Comparison of ENCODE assay signal across 19 cellular contexts in the genomic region with DNA sequence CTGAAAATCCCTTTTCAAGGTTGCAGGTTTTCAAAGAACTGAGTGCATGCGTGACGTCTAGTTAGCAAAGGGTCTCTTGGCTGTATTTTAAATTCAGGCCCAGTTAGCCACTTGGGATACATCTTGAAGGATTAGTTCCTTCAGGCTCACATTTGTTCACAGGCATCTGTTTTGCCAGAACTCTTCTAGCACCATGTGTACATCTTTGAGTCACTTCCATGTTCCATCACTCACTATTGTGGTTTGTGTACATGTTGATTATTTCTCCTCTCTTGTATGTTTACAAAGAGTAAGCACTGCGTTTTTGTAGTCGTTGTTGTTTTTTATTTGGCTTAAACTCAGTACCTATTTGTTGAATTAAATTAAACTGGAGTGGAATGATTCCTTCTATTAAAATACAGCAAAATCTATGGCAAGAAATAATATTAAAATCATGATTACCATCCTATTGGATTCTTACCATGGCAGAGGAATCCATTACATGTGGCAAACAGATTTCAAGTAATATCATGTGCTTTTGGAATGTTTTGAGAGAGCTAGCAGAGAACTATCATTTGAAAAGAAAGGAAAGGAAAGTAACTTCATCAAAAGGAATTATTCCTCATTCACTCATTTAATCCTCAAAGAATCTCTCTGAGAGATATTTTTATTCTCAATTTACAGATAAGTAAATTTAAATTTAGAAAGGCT.
"Had no signal": no experiment of that assay in that cellular context is flagged by ENCODE, and none has a peak within 500 bp of the region (broad histone marks: within the 10 kb centered on the region; RNA-seq: fewer than 3 reads in every experiment).

No MANE protein-coding gene starts in this region.

- H3K4me1 Mint-ChIP-seq: memory B cell; naive thymus-derived CD4-positive, alpha-beta T cell; stimulated activated memory B cell treated with anti-CD40 and anti-IgM and Interleukin-4, amounts not matched to agents 10 μg/mL and 1 μg/mL and 100 μg/mL, for 72 hours had no signal

- H2AFZ ChIP-seq: parathyroid adenoma had no signal

- H3K27me3 Mint-ChIP-seq: memory B cell; stimulated activated memory B cell treated with anti-CD40 and anti-IgM and Interleukin-4, amounts not matched to agents 10 μg/mL and 1 μg/mL and 100 μg/mL, for 72 hours had no signal

- H3K9me3 Mint-ChIP-seq: activated T-cell treated with anti-CD3 and anti-CD28 coated beads, Interleukin-2, amount 50 U/mL, for 4 hours; memory B cell; type B pancreatic cell had no signal

- H3K27me3 ChIP-seq: gastroesophageal sphincter, heart right ventricle, right lobe of liver, testis had no signal

- H3K4me1 ChIP-seq: gastroesophageal sphincter, heart right ventricle, parathyroid adenoma, right lobe of liver had no signal

- H3K36me3 Mint-ChIP-seq: memory B cell; naive thymus-derived CD4-positive, alpha-beta T cell; stimulated activated memory B cell treated with anti-CD40 and anti-IgM and Interleukin-4, amounts not matched to agents 10 μg/mL and 1 μg/mL and 100 μg/mL, for 72 hours had no signal

- H3K4me3 Mint-ChIP-seq: activated naive CD4-positive, alpha-beta T cell treated with anti-CD3 and anti-CD28 coated beads for 36 hours; activated T-cell treated with anti-CD3 and anti-CD28 coated beads, Interleukin-2, amount 50 U/mL, for 4 hours; memory B cell; naive thymus-derived CD4-positive, alpha-beta T cell; stimulated activated memory B cell treated with anti-CD40 and anti-IgM and Interleukin-4, amounts not matched to agents 10 μg/mL and 1 μg/mL and 100 μg/mL, for 72 hours; type B pancreatic cell had no signal

- DNase-seq: activated CD4-positive, alpha-beta T cell treated with anti-CD3 and anti-CD28 coated beads, Interleukin-2, amount 50 U/mL, for 1 hour; activated CD8-positive, alpha-beta memory T cell treated with anti-CD3 and anti-CD28 coated beads, Interleukin-2, amount 50 U/mL, for 4 hours; activated naive CD4-positive, alpha-beta T cell treated with anti-CD3 and anti-CD28 coated beads for 36 hours; activated T-cell treated with anti-CD3 and anti-CD28 coated beads, Interleukin-2, amount 50 U/mL, for 4 hours; aorta; cerebellar nuclear complex; cortex of kidney; effector CD4-positive, alpha-beta T cell; heart right ventricle; naive thymus-derived CD4-positive, alpha-beta T cell; right lobe of liver; stimulated activated CD4-positive, alpha-beta T cell treated with anti-CD3 and anti-CD28 coated beads, Interleukin-4, amount 100 ng/mL, for 4 hours; testis had no signal

- FAIRE-seq: bronchial epithelial cell had no signal

- H3K27ac Mint-ChIP-seq: activated naive CD4-positive, alpha-beta T cell treated with anti-CD3 and anti-CD28 coated beads for 36 hours; memory B cell; naive thymus-derived CD4-positive, alpha-beta T cell; stimulated activated memory B cell treated with anti-CD40 and anti-IgM and Interleukin-4, amounts not matched to agents 10 μg/mL and 1 μg/mL and 100 μg/mL, for 72 hours; type B pancreatic cell had no signal

- H3K36me3 ChIP-seq: gastroesophageal sphincter, heart right ventricle, right lobe of liver had no signal

- H3K9me3 ChIP-seq: right lobe of liver, testis had no signal

- H3K4me3 ChIP-seq: gastroesophageal sphincter, heart right ventricle, right lobe of liver, testis had no signal

- H3K9ac ChIP-seq: parathyroid adenoma had no signal

- H3K27ac ChIP-seq: gastroesophageal sphincter, heart right ventricle, parathyroid adenoma, right lobe of liver, testis had no signal

- H3K79me2 ChIP-seq: parathyroid adenoma had no signal
